ENCODE assay signal across 7 cellular contexts in genomic region chr2:70140978-70141753, GRCh38. TPM values are rescaled to one million over a fixed set of nuclear protein-coding genes. Genes with fewer than 3 reads are reported as not detected.
A peak's percentile ranks its signal among the peaks of the same experiment; 100 is the strongest.
DNase-seq lines count a peak whose midpoint lies in the region; ATAC-seq and TF ChIP-seq lines count a peak whose summit lies in the region.

No MANE protein-coding gene starts in this region.

- intact Hi-C loops in mucosa of descending colon (cut with DNase I, micrococcal nuclease) = loop anchor here (5.0 to 10.0 kb wide), 3 partner anchors 54 to 229 kb away; partner anchors contain the start of genes PCBP1 (in 2 of the 2) and MXD1 (in 1 of the 2)

- H3K4me1 ChIP-seq in endocrine pancreas (ENCODE audit: control insufficient read depth, insufficient read depth, low read length) (no peaks in the 10 kb centered on the region), mucosa of descending colon (ENCODE audit: low read depth) (peaks cover 9% of the 10 kb centered on the region)

- peak overlapping the region; percentile 99 for H3K27ac ChIP-seq in substantia nigra (ENCODE audit: low read depth, low read length, poor library complexity, severe bottlenecking)

- H3K36me3 ChIP-seq in endocrine pancreas (ENCODE audit: control insufficient read depth, insufficient read depth, low read length) (no peaks in the 10 kb centered on the region), mucosa of descending colon (ENCODE audit: low read depth) (peaks cover 3% of the 10 kb centered on the region)

- H3K4me3 ChIP-seq in endocrine pancreas (ENCODE audit: control insufficient read depth, insufficient read depth, low read length) (peak overlapping the region; percentile 37), mucosa of descending colon (no peak overlapping the region)

- ATAC-seq in GM18498 (IDR thresholded peaks at IDR 0.05; ENCODE audit: unreplicated experiment) (peak; percentile 31), HG02588 (IDR thresholded peaks at IDR 0.05; ENCODE audit: unreplicated experiment) (peak; percentile 28), mucosa of descending colon (peak; percentile 37)

- no peaks in the 10 kb centered on the region for H3K9me3 ChIP-seq in endocrine pancreas (ENCODE audit: control insufficient read depth, low read length)
- no peaks in the 10 kb centered on the region for H3K9me3 ChIP-seq in mucosa of descending colon

- TF ChIP-seq CTCF in mucosa of descending colon (IDR thresholded peaks at IDR 0.05) = peak; percentile 29

- H3K9ac ChIP-seq in endocrine pancreas (ENCODE audit: control insufficient read depth, insufficient read depth, low read length) = no peak overlapping the region

- DNase-seq in NCI-H146 treated with DMSO at 0.1 percent for 48 hours (lab: John Stamatoyannopoulos, UW; ENCODE audit: unreplicated experiment) = peak; percentile 42
- peak; percentile 47 for DNase-seq in activated CD4-positive, alpha-beta T cell treated with anti-CD3 and anti-CD28 coated beads for 1 hour
- peak; percentile 68 to 79 (median 70) for DNase-seq in mucosa of descending colon
- peak in 20 of 49 donors; percentile 28 to 72 (median 51) for DNase-seq in substantia nigra (lab: John Stamatoyannopoulos, UW)

- H3K27me3 ChIP-seq in endocrine pancreas (ENCODE audit: control insufficient read depth, insufficient read depth, low read length) = no peaks in the 10 kb centered on the region

RNA-seq across cellular contexts. Expression of gene C2orf42, which starts 49.7 kb away (rescaled TPM):
- total RNA-seq in mucosa of descending colon = 10 to 100 TPM in 2 of 3 donors, 1 to 10 TPM in 1; 7.6 to 17.2 (median 12.2) TPM

RNA-seq across cellular contexts. Expression of gene PCBP1, which starts 53.9 kb away (rescaled TPM):
- total RNA-seq in mucosa of descending colon = 100 to 1,000 TPM; 243 to 383 (median 266) TPM
